Comparison of ENCODE assay signal across 8 cellular contexts in genomic region chr14:63174760-63175191, GRCh38. TPM values are rescaled to one million over a fixed set of nuclear protein-coding genes. Genes with fewer than 3 reads are reported as not detected.
DNase-seq lines count a peak whose midpoint lies in the region; ATAC-seq and TF ChIP-seq lines count a peak whose summit lies in the region.

No MANE protein-coding gene starts in this region.

- DNase-seq in Caki2 (ENCODE audit: low read depth) = peak; percentile 2
- DNase-seq in Panc1 (ENCODE audit: low read depth, low spot score) = no peak
- peak; percentile 77 to 98 for DNase-seq in fibroblast of lung (ENCODE audit: low read depth in 2 of 2)
- DNase-seq in osteocyte (ENCODE audit: extremely low spot score, unreplicated experiment) = no peak
- no peak for DNase-seq in CD1c-positive myeloid dendritic cell (ENCODE audit: extremely low spot score)

- no peaks in the 10 kb centered on the region for H3K36me3 Mint-ChIP-seq in osteocyte (ENCODE audit: unreplicated experiment)
- H3K36me3 Mint-ChIP-seq in activated T-helper 17 cell treated with anti-CD3 and anti-CD28 coated beads, Interleukin-2, amount 50 U/mL, for 72 hours (ENCODE audit: low read depth) = no peaks in the 10 kb centered on the region

- TF ChIP-seq CTCF in Panc1 (IDR thresholded peaks at IDR 0.05) (peak; percentile 45; the same call in 1 of the 2 replicates), fibroblast of lung (conservative IDR thresholded peaks at IDR 0.05 in 1 of 2, IDR thresholded peaks at IDR 0.05 in 1 of 2; ENCODE audit: low read depth in 1 of 2, low read length in 2 of 2) (peak; percentile 80 to 83), osteocyte (IDR thresholded peaks at IDR 0.05) (peak; percentile 96)

- H3K27me3 ChIP-seq in Panc1 (ENCODE audit: control insufficient read depth, insufficient read depth, low read length) (no peaks in the 10 kb centered on the region), fibroblast of lung (ENCODE audit: control insufficient read depth, insufficient read depth, low read length) (no peaks in the 10 kb centered on the region)

- H3K9me3 ChIP-seq in Panc1 (ENCODE audit: control insufficient read depth, insufficient read depth, low read depth, low read length) = no peaks in the 10 kb centered on the region
- no peaks in the 10 kb centered on the region for H3K9me3 ChIP-seq in fibroblast of lung (ENCODE audit: control insufficient read depth, insufficient read depth, low read depth, low read length)

- no peaks in the 10 kb centered on the region for H3K36me3 ChIP-seq in Panc1 (ENCODE audit: control insufficient read depth, insufficient read depth, low read length)
- H3K36me3 ChIP-seq in fibroblast of lung (ENCODE audit: control insufficient read depth, insufficient read depth, low read length) = no peaks in the 10 kb centered on the region

- H3K4me3 ChIP-seq in Panc1 (ENCODE audit: low read depth in 2 of 2, low read length in 2 of 2) (no peak overlapping the region), fibroblast of lung (replicated peaks in 1 of 4; ENCODE audit: control extremely low read depth in 1 of 4, insufficient read depth in 1 of 4, low read depth in 3 of 4, low read length in 4 of 4) (no peak overlapping the region)

- H3K27ac ChIP-seq in Panc1 (ENCODE audit: low read length) (no peak overlapping the region), fibroblast of lung (ENCODE audit: insufficient read depth, low read length) (no peak overlapping the region)

- no peak overlapping the region for H3K4me3 Mint-ChIP-seq in osteocyte (ENCODE audit: unreplicated experiment)
- H3K4me3 Mint-ChIP-seq in activated T-helper 17 cell treated with anti-CD3 and anti-CD28 coated beads, Interleukin-2, amount 50 U/mL, for 72 hours = no peak overlapping the region

- BruUV-seq in Panc1 (replicated peaks; lab: Mats Ljungman, UMichigan) = no TSS peak

- intact Hi-C loops in Panc1 (cut with micrococcal nuclease; ENCODE audit: unreplicated experiment) = loop anchor here (1.0 kb wide), 1 partner anchor 102 kb away; no protein-coding TSS in a partner anchor

- POLR2A ChIA-PET in Panc1 (lab: Charles Lee) = no interaction called here

- peak; percentile 45; the same call in 1 of the 2 replicates for TF ChIP-seq RAD21 in Ishikawa (IDR thresholded peaks at IDR 0.05; ENCODE audit: low read depth)

- H3K9me3 Mint-ChIP-seq in osteocyte (ENCODE audit: unreplicated experiment) = no peaks in the 10 kb centered on the region
- no peaks in the 10 kb centered on the region for H3K9me3 Mint-ChIP-seq in activated T-helper 17 cell treated with anti-CD3 and anti-CD28 coated beads, Interleukin-2, amount 50 U/mL, for 72 hours

- peak overlapping the region; percentile 45 for H3K4me2 ChIP-seq in fibroblast of lung (ENCODE audit: extremely low read depth, insufficient read depth, low read length)

- no peak overlapping the region for H3K27ac Mint-ChIP-seq in osteocyte (ENCODE audit: unreplicated experiment)
- no peak overlapping the region for H3K27ac Mint-ChIP-seq in activated T-helper 17 cell treated with anti-CD3 and anti-CD28 coated beads, Interleukin-2, amount 50 U/mL, for 72 hours

- no peak overlapping the region for H3K9ac ChIP-seq in fibroblast of lung (ENCODE audit: insufficient read depth, low read length)

- CTCF ChIA-PET in Panc1 (lab: Charles Lee) = no interaction called here

- ATAC-seq in Panc1 (peak; percentile 30; the same call in 1 of the 2 replicates), HG03565 (IDR thresholded peaks at IDR 0.05; ENCODE audit: unreplicated experiment) (no peak)
- ATAC-seq in activated T-helper 17 cell treated with anti-CD3 and anti-CD28 coated beads, Interleukin-2, amount 50 U/mL, for 72 hours (replicated peaks) = no peak

- H2AFZ ChIP-seq in fibroblast of lung (ENCODE audit: low read length) = no peak overlapping the region

- H3K27me3 Mint-ChIP-seq in osteocyte (ENCODE audit: unreplicated experiment) = peaks cover 19% of the 10 kb centered on the region
- H3K27me3 Mint-ChIP-seq in activated T-helper 17 cell treated with anti-CD3 and anti-CD28 coated beads, Interleukin-2, amount 50 U/mL, for 72 hours = peaks cover 5% of the 10 kb centered on the region

- in situ Hi-C loops in Caki2 (cut with HindIII; ENCODE audit: low pct_unique_long_range_greater_than_20kb, low sequenced_read_pairs) (no loop called here), Panc1 (cut with HindIII; ENCODE audit: low pct_unique_long_range_greater_than_20kb, low sequenced_read_pairs) (no loop called here)

- no peaks in the 10 kb centered on the region for H4K20me1 ChIP-seq in fibroblast of lung (ENCODE audit: control insufficient read depth, extremely low read depth, insufficient read depth, low read length)

- H3K4me1 ChIP-seq in Panc1 (ENCODE audit: control insufficient read depth, insufficient read depth, low read length) (no peaks in the 10 kb centered on the region), fibroblast of lung (ENCODE audit: control insufficient read depth, extremely low read depth, insufficient read depth, low read length) (no peaks in the 10 kb centered on the region)

- no peaks in the 10 kb centered on the region for H3K79me2 ChIP-seq in fibroblast of lung (ENCODE audit: control insufficient read depth, insufficient read depth, low read length)

- TF ChIP-seq EP300 in Ishikawa (IDR thresholded peaks at IDR 0.05; ENCODE audit: borderline replicate concordance) = no peak

- H3K4me1 Mint-ChIP-seq in osteocyte (ENCODE audit: unreplicated experiment) = no peaks in the 10 kb centered on the region
- H3K4me1 Mint-ChIP-seq in activated T-helper 17 cell treated with anti-CD3 and anti-CD28 coated beads, Interleukin-2, amount 50 U/mL, for 72 hours = no peaks in the 10 kb centered on the region

TF ChIP-seq in Ishikawa, 13 proteins besides CTCF, POLR2A, EP300 and RAD21:
- no peak for TF ChIP-seq REST (IDR thresholded peaks at IDR 0.05; ENCODE audit: low read depth)
- no peak for TF ChIP-seq NFIC (IDR thresholded peaks at IDR 0.05)
- TF ChIP-seq CREB1 (IDR thresholded peaks at IDR 0.05; ENCODE audit: low read depth) = no peak
- TF ChIP-seq TCF12 (IDR thresholded peaks at IDR 0.05; ENCODE audit: low read depth) = no peak
- TF ChIP-seq FOXM1 (IDR thresholded peaks at IDR 0.05; ENCODE audit: borderline replicate concordance, low read depth) = no peak
- no peak for TF ChIP-seq EGR1 (IDR thresholded peaks at IDR 0.05)
- TF ChIP-seq TEAD4 (IDR thresholded peaks at IDR 0.05) = no peak
- TF ChIP-seq MAX (IDR thresholded peaks at IDR 0.05) = no peak
- TF ChIP-seq ZBTB7A (IDR thresholded peaks at IDR 0.05; ENCODE audit: low read depth) = no peak
- no peak for TF ChIP-seq USF1 (IDR thresholded peaks at IDR 0.05)
- TF ChIP-seq TAF1 (IDR thresholded peaks at IDR 0.05; ENCODE audit: low read depth) = no peak
- no peak for TF ChIP-seq YY1 (IDR thresholded peaks at IDR 0.05; ENCODE audit: low read depth)
- TF ChIP-seq CEBPB (IDR thresholded peaks at IDR 0.05) = no peak
TF ChIP-seq in Ishikawa: peak in this region for 0.

RNA-seq across cellular contexts. Expression of gene RHOJ, which starts 29.5 kb away (rescaled TPM):
- total RNA-seq in Caki2 (2014; rRNA removed; shearing (Covaris generic); ENCODE audit: low replicate concordance) = not detected in 2 replicates
- total RNA-seq in Panc1 (2021; ENCODE audit: unreplicated experiment) = 0.28 TPM
- 0.42 TPM for polyA plus RNA-seq in Panc1 (2012; ENCODE audit: insufficient read length)
- total RNA-seq in fibroblast of lung = 1.2 and 4.1 TPM in 2 replicates
- 10.4 and 27.3 TPM in 2 replicates for polyA plus RNA-seq in fibroblast of lung
- polyA plus RNA-seq in fibroblast of lung (2012) = 6.0 and 16.4 TPM in 2 replicates
- 0.31 and 18.7 TPM in 2 replicates for polyA minus RNA-seq in fibroblast of lung (ENCODE audit: low replicate concordance)
- 63.6 and 69.7 TPM in 2 replicates for total RNA-seq in osteocyte
- not detected for total RNA-seq in activated T-helper 17 cell treated with anti-CD3 and anti-CD28 coated beads, Interleukin-2, amount 50 U/mL, for 72 hours

Comparison
In these comparisons a context has a peak if more than half of its experiments do, and no peak if none do; other contexts are left out.
1. DNase-seq: peak in Caki2 (single experiment) and fibroblast of lung (2 of 2); none in Panc1 (single experiment), osteocyte (single experiment) and CD1c-positive myeloid dendritic cell (single experiment).
2. CTCF ChIP-seq: peak in every context shown above with its lines; median percentile 96 in osteocyte; 82 in fibroblast of lung; 45 in Panc1.
3. RNA of gene RHOJ, which starts 29.5 kb away (total RNA-seq): 63.6 to 69.7 TPM in osteocyte; 1.2 to 4.1 TPM in fibroblast of lung, 0.28 TPM in Panc1 (single experiment), not detected in Caki2 and not detected in activated T-helper 17 cell treated with anti-CD3 and anti-CD28 coated beads, Interleukin-2, amount 50 U/mL, for 72 hours; every median in the first group is over 10 times any median in the second.